ENCODE assay signal across 1 cellular context in the genomic region with DNA sequence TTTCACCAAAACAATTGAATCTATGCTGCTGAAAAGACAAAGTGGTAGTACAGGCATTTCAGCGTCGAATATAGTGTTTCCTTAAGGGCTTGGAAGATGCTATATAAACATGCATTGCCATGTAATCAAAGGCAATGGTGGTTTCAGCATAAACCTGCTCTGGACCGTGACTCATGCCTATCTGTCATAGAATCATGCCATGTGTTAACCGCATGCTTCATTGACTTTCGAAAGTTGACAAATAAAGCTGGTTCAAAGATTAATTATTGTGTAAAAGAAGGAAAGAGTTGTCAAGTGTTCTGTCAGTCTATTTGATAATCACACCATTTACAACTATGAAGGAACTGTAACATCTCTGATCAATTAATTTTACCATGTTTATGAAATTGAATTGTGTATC.
TF ChIP-seq lines count a peak whose summit lies in the region.

No MANE protein-coding gene starts in this region.

TF ChIP-seq in HepG2, 621 proteins besides CTCF, POLR2A, EP300 and RAD21 (continued from another document):
- TF ChIP-seq ARID3A (IDR thresholded peaks at IDR 0.05; ENCODE audit: low read depth, low read length) = peak; percentile 49; the same call in 1 of the 2 replicates
- TF ChIP-seq SOX5 (CRISPR knock-in tag; IDR thresholded peaks at IDR 0.05; ENCODE audit: borderline replicate concordance) = no peak
- TF ChIP-seq ARNT (IDR thresholded peaks at IDR 0.05) = no peak
- no peak for TF ChIP-seq ZNF530 (CRISPR knock-in tag; IDR thresholded peaks at IDR 0.05; ENCODE audit: low read depth)
- no peak for TF ChIP-seq PHF8 (CRISPR knock-in tag; IDR thresholded peaks at IDR 0.05)
- peak; percentile 26; the same call in 1 of the 2 replicates for TF ChIP-seq SAP130 (CRISPR knock-in tag; IDR thresholded peaks at IDR 0.05; ENCODE audit: low read depth)
- TF ChIP-seq MLX (CRISPR knock-in tag; IDR thresholded peaks at IDR 0.05) = 0 out of 2 replicates have a peak, but pooled peaks have one; percentile 30
- no peak for TF ChIP-seq FOXK2 (IDR thresholded peaks at IDR 0.05)
- TF ChIP-seq CEBPB (IDR thresholded peaks at IDR 0.05; ENCODE audit: borderline replicate concordance, low read depth, low read length) = peak; percentile 37; the same call in 1 of the 2 replicates
- no peak for TF ChIP-seq ZNF343 (CRISPR knock-in tag; IDR thresholded peaks at IDR 0.05)
- no peak for TF ChIP-seq ZNF674 (CRISPR knock-in tag; IDR thresholded peaks at IDR 0.05; ENCODE audit: low read depth)
- TF ChIP-seq FOSL2 (CRISPR knock-in tag; IDR thresholded peaks at IDR 0.05) = peak; percentile 83
- TF ChIP-seq FOXA3 (CRISPR knock-in tag; IDR thresholded peaks at IDR 0.05) = peak; percentile 20; the same call in 1 of the 2 replicates
